In genomic region chr10:78427497-78428031, GRCh38 we compare ENCODE assay signal across 21 cellular contexts.
"Had no signal": no experiment of that assay in that cellular context is flagged by ENCODE, and none has a peak within 500 bp of the region (broad histone marks: within the 10 kb centered on the region; RNA-seq: fewer than 3 reads in every experiment).

No MANE protein-coding gene starts in this region.

- H3K4me3 ChIP-seq: coronary artery, dorsolateral prefrontal cortex, esophagus muscularis mucosa, heart right ventricle, left ventricle myocardium inferior, lower lobe of right lung, mucosa of descending colon had no signal

- H3K36me3 ChIP-seq: esophagus muscularis mucosa, heart right ventricle, left ventricle myocardium inferior, lower lobe of right lung had no signal

- H3K4me1 ChIP-seq: foreskin keratinocyte, lower lobe of right lung had no signal

- DNase-seq: dermis blood vessel endothelial cell; dorsolateral prefrontal cortex; effector CD4-positive, alpha-beta T cell; effector memory CD4-positive, alpha-beta T cell; foreskin keratinocyte; glutamatergic neuron; heart right ventricle; hippocampal formation; left cardiac atrium; left ventricle myocardium inferior; lower lobe of right lung; mesenchymal stem cell; mucosa of descending colon; naive B cell had no signal

- H3K27me3 ChIP-seq: dorsolateral prefrontal cortex, esophagus muscularis mucosa, foreskin keratinocyte, heart right ventricle had no signal

- FAIRE-seq: colon, endothelial cell of umbilical vein, frontal cortex, islet of Langerhans, keratinocyte had no signal

- ATAC-seq: foreskin keratinocyte, heart right ventricle, left cardiac atrium, lower lobe of right lung, mucosa of descending colon had no signal

- H3K27ac ChIP-seq: coronary artery, dorsolateral prefrontal cortex, esophagus muscularis mucosa, foreskin keratinocyte, heart right ventricle, left ventricle myocardium inferior, lower lobe of right lung had no signal
